ENCODE assay signal across 22 cellular contexts in the genomic region with DNA sequence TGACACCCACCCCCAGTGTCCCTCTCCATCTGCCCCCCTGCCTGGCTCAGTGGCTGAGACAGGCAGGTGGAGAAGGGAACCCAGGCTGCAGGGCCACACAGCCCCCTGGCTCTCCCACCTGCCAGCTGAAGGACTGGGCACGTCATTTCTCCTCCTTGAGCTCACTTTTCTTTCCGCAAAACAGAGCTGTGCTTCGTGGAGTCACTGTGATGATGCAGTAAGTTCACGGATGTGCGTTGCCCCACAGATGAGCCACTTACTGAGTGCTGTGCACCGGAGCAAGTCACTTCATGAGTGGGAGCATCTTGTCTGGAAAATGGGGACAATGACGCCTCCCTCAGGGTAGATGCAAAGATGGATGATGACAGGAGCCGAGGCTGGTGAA. TPM values are rescaled to one million over a fixed set of nuclear protein-coding genes. Genes with fewer than 3 reads are reported as not detected.
"Had no signal": no experiment of that assay in that cellular context is flagged by ENCODE, and none has a peak within 500 bp of the region (broad histone marks: within the 10 kb centered on the region; RNA-seq: fewer than 3 reads in every experiment).

No MANE protein-coding gene starts in this region.

- H3K4me3 ChIP-seq: ascending aorta, breast epithelium, esophagus squamous epithelium, mucosa of descending colon had no signal

- H3K27ac ChIP-seq: ascending aorta, breast epithelium, esophagus squamous epithelium, parathyroid adenoma had no signal

- H2AFZ ChIP-seq: parathyroid adenoma had no signal

- DNase-seq: activated CD4-positive, alpha-beta T cell treated with anti-CD3 and anti-CD28 coated beads, Interleukin-2, amount 10 ng/mL, durations not matched to agents 24 days and 14 days; activated CD8-positive, alpha-beta T cell treated with anti-CD3 and anti-CD28 coated beads for 36 hours; activated gamma-delta T cell; activated T-cell treated with anti-CD3 and anti-CD28 coated beads, Interleukin-2, amount 50 U/mL, for 48 hours; cerebellar nuclear complex; effector CD8-positive, alpha-beta T cell; esophagus squamous epithelium; hippocampal formation; mucosa of descending colon; naive B cell; stimulated activated CD4-positive, alpha-beta T cell treated with anti-CD3 and anti-CD28 coated beads, Interleukin-12 subunit alpha, Interleukin-12 subunit beta, amount 100 ng/mL, for 4 hours; stimulated activated CD4-positive, alpha-beta T cell treated with anti-CD3 and anti-CD28 coated beads, Interleukin-1b, Interleukin-23, amount 100 ng/mL, for 48 hours; T1000; trophoblast cell had no signal

- H3K4me3 Mint-ChIP-seq: activated CD4-positive, alpha-beta T cell treated with anti-CD3 and anti-CD28 coated beads, Interleukin-2, amount 10 ng/mL, durations not matched to agents 24 days and 14 days; activated CD8-positive, alpha-beta T cell treated with anti-CD3 and anti-CD28 coated beads for 36 hours; activated naive CD4-positive, alpha-beta T cell treated with anti-CD3 and anti-CD28 coated beads, Interleukin-2, amount 50 U/mL, for 24 hours; dendritic cell treated with granulocyte-macrophage colony-stimulating factor and Interleukin-4, amounts not matched to agents 40 ng/mL and 50 ng/mL, for 4 days; naive B cell; stimulated activated naive CD8-positive, alpha-beta T cell treated with anti-CD3 and anti-CD28 coated beads, Interleukin-15, Interleukin-2, amounts not matched to agents 100 ng/mL and 50 ng/mL, for 24 hours had no signal

- H3K4me1 ChIP-seq: ascending aorta, breast epithelium, parathyroid adenoma had no signal

- H3K36me3 Mint-ChIP-seq: activated naive CD4-positive, alpha-beta T cell treated with anti-CD3 and anti-CD28 coated beads, Interleukin-2, amount 50 U/mL, for 24 hours; naive B cell had no signal

- H3K27me3 Mint-ChIP-seq: activated CD4-positive, alpha-beta T cell treated with anti-CD3 and anti-CD28 coated beads, Interleukin-2, amount 10 ng/mL, durations not matched to agents 24 days and 14 days; activated CD8-positive, alpha-beta T cell treated with anti-CD3 and anti-CD28 coated beads for 36 hours; activated naive CD4-positive, alpha-beta T cell treated with anti-CD3 and anti-CD28 coated beads, Interleukin-2, amount 50 U/mL, for 24 hours; dendritic cell treated with granulocyte-macrophage colony-stimulating factor and Interleukin-4, amounts not matched to agents 40 ng/mL and 50 ng/mL, for 4 days; stimulated activated naive CD8-positive, alpha-beta T cell treated with anti-CD3 and anti-CD28 coated beads, Interleukin-15, Interleukin-2, amounts not matched to agents 100 ng/mL and 50 ng/mL, for 24 hours had no signal

- H3K9me3 ChIP-seq: ascending aorta, breast epithelium, esophagus squamous epithelium, mucosa of descending colon had no signal

- H3K36me3 ChIP-seq: ascending aorta, breast epithelium, esophagus squamous epithelium had no signal

- H3K27me3 ChIP-seq: ascending aorta, breast epithelium had no signal

- H3K9ac ChIP-seq: parathyroid adenoma had no signal

- H3K4me1 Mint-ChIP-seq: activated CD4-positive, alpha-beta T cell treated with anti-CD3 and anti-CD28 coated beads, Interleukin-2, amount 10 ng/mL, durations not matched to agents 24 days and 14 days; activated naive CD4-positive, alpha-beta T cell treated with anti-CD3 and anti-CD28 coated beads, Interleukin-2, amount 50 U/mL, for 24 hours; naive B cell had no signal

- ATAC-seq: activated CD8-positive, alpha-beta T cell treated with anti-CD3 and anti-CD28 coated beads for 36 hours; left lobe of liver; mucosa of descending colon had no signal

- H3K27ac Mint-ChIP-seq: activated CD4-positive, alpha-beta T cell treated with anti-CD3 and anti-CD28 coated beads, Interleukin-2, amount 10 ng/mL, durations not matched to agents 24 days and 14 days; activated CD8-positive, alpha-beta T cell treated with anti-CD3 and anti-CD28 coated beads for 36 hours; activated naive CD4-positive, alpha-beta T cell treated with anti-CD3 and anti-CD28 coated beads, Interleukin-2, amount 50 U/mL, for 24 hours; dendritic cell treated with granulocyte-macrophage colony-stimulating factor and Interleukin-4, amounts not matched to agents 40 ng/mL and 50 ng/mL, for 4 days; stimulated activated naive CD8-positive, alpha-beta T cell treated with anti-CD3 and anti-CD28 coated beads, Interleukin-15, Interleukin-2, amounts not matched to agents 100 ng/mL and 50 ng/mL, for 24 hours had no signal

- H3K9me3 Mint-ChIP-seq: activated CD4-positive, alpha-beta T cell treated with anti-CD3 and anti-CD28 coated beads, Interleukin-2, amount 10 ng/mL, durations not matched to agents 24 days and 14 days; activated CD8-positive, alpha-beta T cell treated with anti-CD3 and anti-CD28 coated beads for 36 hours; activated naive CD4-positive, alpha-beta T cell treated with anti-CD3 and anti-CD28 coated beads, Interleukin-2, amount 50 U/mL, for 24 hours; dendritic cell treated with granulocyte-macrophage colony-stimulating factor and Interleukin-4, amounts not matched to agents 40 ng/mL and 50 ng/mL, for 4 days; naive B cell; stimulated activated naive CD8-positive, alpha-beta T cell treated with anti-CD3 and anti-CD28 coated beads, Interleukin-15, Interleukin-2, amounts not matched to agents 100 ng/mL and 50 ng/mL, for 24 hours had no signal

RNA-seq across cellular contexts. Expression of a gene that starts 2.7 kb away (rescaled TPM):
- total RNA-seq: activated CD4-positive, alpha-beta T cell treated with anti-CD3 and anti-CD28 coated beads, Interleukin-2, amount 10 ng/mL, durations not matched to agents 24 days and 14 days; activated CD8-positive, alpha-beta T cell treated with anti-CD3 and anti-CD28 coated beads for 36 hours; ascending aorta; breast epithelium; esophagus squamous epithelium; left lobe of liver; T-helper 1 cell treated with Interleukin-12 subunit alpha and Interleukin-12 subunit beta and Interleukin-4 antibody, amounts not matched to agents 30 ng/mL and 1 ng/mL, for 36 hours had no signal

RNA-seq across cellular contexts. Expression of a gene that starts 11.3 kb away (rescaled TPM):
- total RNA-seq: activated CD4-positive, alpha-beta T cell treated with anti-CD3 and anti-CD28 coated beads, Interleukin-2, amount 10 ng/mL, durations not matched to agents 24 days and 14 days; T-helper 1 cell treated with Interleukin-12 subunit alpha and Interleukin-12 subunit beta and Interleukin-4 antibody, amounts not matched to agents 30 ng/mL and 1 ng/mL, for 36 hours had no signal
